ENCODE assay signal across 1 cellular context in genomic region chr15:22778796-22779195, GRCh38.
TF ChIP-seq lines count a peak whose summit lies in the region.

No MANE protein-coding gene starts in this region.

TF ChIP-seq in GM12878, 131 proteins besides CTCF, POLR2A, EP300 and RAD21:
- TF ChIP-seq POLR2AphosphoS2 (IDR thresholded peaks at IDR 0.05; ENCODE audit: low read depth, low read length) (no peak), FOXM1 (IDR thresholded peaks at IDR 0.05; ENCODE audit: low read depth, low read length) (no peak), CBX5 (IDR thresholded peaks at IDR 0.05; ENCODE audit: low read depth) (no peak), ZNF217 (IDR thresholded peaks at IDR 0.05) (no peak), CEBPB (IDR thresholded peaks at IDR 0.05; ENCODE audit: borderline replicate concordance in 1 of 2, low read depth in 2 of 2, low read length in 2 of 2) (no peak), ATF7 (IDR thresholded peaks at IDR 0.05; ENCODE audit: low read depth) (no peak), PKNOX1 (IDR thresholded peaks at IDR 0.05) (no peak), RCOR1 (conservative IDR thresholded peaks at IDR 0.05; ENCODE audit: low read depth, low read length) (no peak), SIX5 (IDR thresholded peaks at IDR 0.05; ENCODE audit: low read depth, low read length, severe bottlenecking) (no peak), ZSCAN29 (IDR thresholded peaks at IDR 0.05) (no peak), GABPA (IDR thresholded peaks at IDR 0.05; ENCODE audit: low read depth) (no peak), BCL11A (IDR thresholded peaks at IDR 0.05; ENCODE audit: low read depth, low read length) (no peak), RELA (IDR thresholded peaks at IDR 0.05; ENCODE audit: borderline replicate concordance, partially characterized antibody) (no peak), NRF1 (conservative IDR thresholded peaks at IDR 0.05; ENCODE audit: low read depth, low read length) (no peak)
